Comparison of ENCODE assay signal across 1 cellular context in genomic region chr7:1536768-1537630, GRCh38.
TF ChIP-seq lines count a peak whose summit lies in the region.

No MANE protein-coding gene starts in this region.

TF ChIP-seq in HepG2, 621 proteins besides CTCF, POLR2A, EP300 and RAD21 (continued from another document and continues in another):
- TF ChIP-seq KIAA2018 (CRISPR knock-in tag; IDR thresholded peaks at IDR 0.05; ENCODE audit: borderline replicate concordance) = no peak
- TF ChIP-seq CSRNP2 (CRISPR knock-in tag; conservative IDR thresholded peaks at IDR 0.05; ENCODE audit: low read depth) = no peak
- no peak for TF ChIP-seq NPAS2 (CRISPR knock-in tag; IDR thresholded peaks at IDR 0.05; ENCODE audit: borderline replicate concordance)
- no peak; the same call in 1 of the 2 replicates for TF ChIP-seq ZNF567 (CRISPR knock-in tag; IDR thresholded peaks at IDR 0.05; ENCODE audit: borderline replicate concordance)
- TF ChIP-seq HNF4G (IDR thresholded peaks at IDR 0.05; ENCODE audit: borderline replicate concordance, low read depth, low read length) = 0 out of 2 replicates have a peak, but pooled peaks have one; percentile 24
- peak; percentile 63; the same call in 1 of the 2 replicates for TF ChIP-seq HNF4G (CRISPR knock-in tag; IDR thresholded peaks at IDR 0.05; ENCODE audit: borderline replicate concordance, low read depth)
- TF ChIP-seq MYC (CRISPR knock-in tag; IDR thresholded peaks at IDR 0.05; ENCODE audit: borderline replicate concordance) = peak; percentile 61
- TF ChIP-seq PHF5A (CRISPR knock-in tag; IDR thresholded peaks at IDR 0.05; ENCODE audit: low read depth, unreplicated experiment) = peak; percentile 56
- TF ChIP-seq SCMH1 (CRISPR knock-in tag; IDR thresholded peaks at IDR 0.05; ENCODE audit: borderline replicate concordance) = no peak
- peak; percentile 66; the same call in 1 of the 2 replicates for TF ChIP-seq NFKB2 (CRISPR knock-in tag; IDR thresholded peaks at IDR 0.05; ENCODE audit: borderline replicate concordance)
- TF ChIP-seq ARNT2 (CRISPR knock-in tag; IDR thresholded peaks at IDR 0.05; ENCODE audit: low read depth) = peak; percentile 79
- TF ChIP-seq MTF2 (CRISPR knock-in tag; IDR thresholded peaks at IDR 0.05; ENCODE audit: borderline replicate concordance) = no peak
- 0 out of 2 replicates have a peak, but pooled peaks have one; percentile 62 for TF ChIP-seq ZZZ3 (CRISPR knock-in tag; IDR thresholded peaks at IDR 0.05; ENCODE audit: borderline replicate concordance)
- no peak for TF ChIP-seq ZNF549 (CRISPR knock-in tag; IDR thresholded peaks at IDR 0.05)
- peak; percentile 94 for TF ChIP-seq HIVEP1 (CRISPR knock-in tag; IDR thresholded peaks at IDR 0.05)
- TF ChIP-seq KLF12 (CRISPR knock-in tag; IDR thresholded peaks at IDR 0.05; ENCODE audit: borderline replicate concordance) = no peak
- no peak for TF ChIP-seq TMF1 (CRISPR knock-in tag; IDR thresholded peaks at IDR 0.05; ENCODE audit: low read depth)
- TF ChIP-seq MTERF4 (CRISPR knock-in tag; IDR thresholded peaks at IDR 0.05) = no peak; the same call in 1 of the 2 replicates
- TF ChIP-seq MAFG (CRISPR knock-in tag; IDR thresholded peaks at IDR 0.05) = no peak
- TF ChIP-seq ZNF720 (CRISPR knock-in tag; IDR thresholded peaks at IDR 0.05) = no peak
- no peak for TF ChIP-seq ZNF3 (CRISPR knock-in tag; IDR thresholded peaks at IDR 0.05)
- peak; percentile 85 for TF ChIP-seq RBFOX2 (IDR thresholded peaks at IDR 0.05; ENCODE audit: low read depth, low read length)
- TF ChIP-seq SOX5 (CRISPR knock-in tag; IDR thresholded peaks at IDR 0.05; ENCODE audit: borderline replicate concordance) = peak; percentile 53; the same call in 1 of the 2 replicates
- TF ChIP-seq CENPT (CRISPR knock-in tag; IDR thresholded peaks at IDR 0.05; ENCODE audit: low read depth) = no peak
- peak; percentile 100 for TF ChIP-seq FOSL2 (CRISPR knock-in tag; IDR thresholded peaks at IDR 0.05)
- peak; percentile 60; the same call in 1 of the 2 replicates for TF ChIP-seq KMT2B (CRISPR knock-in tag; IDR thresholded peaks at IDR 0.05)
- TF ChIP-seq SOX13 (IDR thresholded peaks at IDR 0.05) = no peak
- peak in 1 of 2 experiments; percentile 61; a peak in 1 of 4 replicates for TF ChIP-seq SOX13 (CRISPR knock-in tag; conservative IDR thresholded peaks at IDR 0.05 in 1 of 2, IDR thresholded peaks at IDR 0.05 in 1 of 2)
- peak; percentile 92 for TF ChIP-seq ZNF460 (CRISPR knock-in tag; IDR thresholded peaks at IDR 0.05; ENCODE audit: borderline replicate concordance)
- TF ChIP-seq ZNF674 (CRISPR knock-in tag; IDR thresholded peaks at IDR 0.05; ENCODE audit: low read depth) = no peak
- TF ChIP-seq ZMAT5 (CRISPR knock-in tag; IDR thresholded peaks at IDR 0.05; ENCODE audit: borderline replicate concordance, low read depth) = no peak
- no peak for TF ChIP-seq ZNF382 (CRISPR knock-in tag; IDR thresholded peaks at IDR 0.05; ENCODE audit: borderline replicate concordance)
- TF ChIP-seq E2F1 (CRISPR knock-in tag; IDR thresholded peaks at IDR 0.05) = peak; percentile 57; the same call in 1 of the 2 replicates
- TF ChIP-seq ZNF749 (CRISPR knock-in tag; IDR thresholded peaks at IDR 0.05; ENCODE audit: borderline replicate concordance) = no peak
- peak; percentile 87 for TF ChIP-seq HIC2 (CRISPR knock-in tag; IDR thresholded peaks at IDR 0.05; ENCODE audit: low read depth)
- no peak for TF ChIP-seq TSC22D2 (CRISPR knock-in tag; IDR thresholded peaks at IDR 0.05; ENCODE audit: borderline replicate concordance)
- TF ChIP-seq ZNF879 (CRISPR knock-in tag; IDR thresholded peaks at IDR 0.05) = 0 out of 2 replicates have a peak, but pooled peaks have one; percentile 47
- no peak for TF ChIP-seq PREB (CRISPR knock-in tag; IDR thresholded peaks at IDR 0.05)
- peak; percentile 81 for TF ChIP-seq AGO1 (IDR thresholded peaks at IDR 0.05; ENCODE audit: low read depth, low read length, poor library complexity, severe bottlenecking)
- no peak for TF ChIP-seq GPN1 (CRISPR knock-in tag; IDR thresholded peaks at IDR 0.05; ENCODE audit: borderline replicate concordance)
- 0 out of 2 replicates have a peak, but pooled peaks have one; percentile 55 for TF ChIP-seq TP53 (CRISPR knock-in tag; conservative IDR thresholded peaks at IDR 0.05)
- no peak for TF ChIP-seq SOX6 (IDR thresholded peaks at IDR 0.05)
- TF ChIP-seq SOX6 (CRISPR knock-in tag; IDR thresholded peaks at IDR 0.05) = peak; percentile 86
- no peak for TF ChIP-seq CEBPB (IDR thresholded peaks at IDR 0.05; ENCODE audit: borderline replicate concordance, low read depth, low read length)
- 0 out of 2 replicates have a peak, but pooled peaks have one; percentile 9 for TF ChIP-seq TRIM24 (CRISPR knock-in tag; IDR thresholded peaks at IDR 0.05)
- no peak for TF ChIP-seq ZC3H4 (CRISPR knock-in tag; IDR thresholded peaks at IDR 0.05; ENCODE audit: borderline replicate concordance)
- TF ChIP-seq SMAD9 (CRISPR knock-in tag; IDR thresholded peaks at IDR 0.05) = no peak
- no peak for TF ChIP-seq IRX3 (CRISPR knock-in tag; IDR thresholded peaks at IDR 0.05; ENCODE audit: borderline replicate concordance, low read depth)
- no peak for TF ChIP-seq ZNF282 (IDR thresholded peaks at IDR 0.05; ENCODE audit: partially characterized antibody)
- no peak for TF ChIP-seq MAFF (IDR thresholded peaks at IDR 0.05; ENCODE audit: low read depth, low read length)
- TF ChIP-seq FOXC1 (CRISPR knock-in tag; IDR thresholded peaks at IDR 0.05; ENCODE audit: borderline replicate concordance) = peak; percentile 75; the same call in 1 of the 2 replicates
- no peak for TF ChIP-seq KLF15 (CRISPR knock-in tag; IDR thresholded peaks at IDR 0.05; ENCODE audit: borderline replicate concordance)
